Comparison of ENCODE assay signal across 8 cellular contexts in the genomic region with DNA sequence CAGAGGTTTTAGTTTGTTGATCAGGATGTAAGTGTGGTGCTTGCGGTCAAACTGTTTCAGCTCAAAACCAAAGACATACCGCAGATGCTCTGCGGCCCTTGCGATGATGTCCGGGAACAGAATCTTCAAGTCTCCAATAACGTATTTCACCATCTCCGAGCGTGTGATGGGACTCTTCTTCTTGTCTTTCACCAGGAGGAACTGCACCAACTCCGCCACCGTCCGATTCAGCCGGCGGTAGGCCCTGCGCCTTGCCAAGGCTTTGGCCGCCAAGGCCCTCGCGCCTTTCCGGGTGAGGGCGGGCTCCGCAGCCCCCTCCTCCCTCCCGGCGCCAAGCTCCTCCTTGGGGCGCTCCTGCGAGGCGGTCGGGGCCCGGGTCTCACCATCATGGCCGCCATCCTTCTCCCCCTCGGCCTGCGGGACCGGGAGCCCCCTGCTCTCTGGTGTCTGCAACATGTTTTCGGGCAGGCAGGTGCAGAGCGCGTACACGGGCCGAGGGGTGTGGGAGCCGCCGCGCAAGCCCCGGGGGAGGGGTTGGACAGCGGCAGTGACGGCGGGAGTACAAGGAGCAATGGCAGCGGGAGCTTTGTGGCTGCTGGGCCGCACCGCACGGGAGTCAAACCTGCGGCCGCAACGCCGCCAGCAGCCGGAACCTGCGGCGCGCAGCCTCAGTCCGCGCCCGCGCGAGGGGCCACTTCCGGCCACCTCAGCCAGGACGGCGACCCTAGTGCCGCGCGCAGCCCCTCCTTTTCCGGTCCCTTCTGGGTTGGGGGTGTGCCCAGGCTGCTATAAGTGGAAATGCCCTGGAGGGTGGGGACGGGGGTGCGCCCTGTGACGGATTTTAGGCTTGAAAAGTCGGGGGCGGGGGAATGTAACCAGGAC. TPM values are rescaled to one million over a fixed set of nuclear protein-coding genes. Genes with fewer than 3 reads are reported as not detected.
DNase-seq lines count a peak whose midpoint lies in the region; ATAC-seq and TF ChIP-seq lines count a peak whose summit lies in the region.

A gene with protein sequence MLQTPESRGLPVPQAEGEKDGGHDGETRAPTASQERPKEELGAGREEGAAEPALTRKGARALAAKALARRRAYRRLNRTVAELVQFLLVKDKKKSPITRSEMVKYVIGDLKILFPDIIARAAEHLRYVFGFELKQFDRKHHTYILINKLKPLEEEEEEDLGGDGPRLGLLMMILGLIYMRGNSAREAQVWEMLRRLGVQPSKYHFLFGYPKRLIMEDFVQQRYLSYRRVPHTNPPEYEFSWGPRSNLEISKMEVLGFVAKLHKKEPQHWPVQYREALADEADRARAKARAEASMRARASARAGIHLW (minus strand): TSS at position 699 of the 882 bp plus-strand sequence. CDS start 243 bp downstream, at position 456.

- peaks cover 21% of the 10 kb centered on the region for H3F3A ChIP-seq in PC-9 (ENCODE audit: insufficient read depth, low read depth)

- peaks cover 26% of the 10 kb centered on the region for H3K4me1 Mint-ChIP-seq in activated T-cell treated with anti-CD3 and anti-CD28 coated beads, Interleukin-2, amount 50 U/mL, for 4 hours (ENCODE audit: low read depth)

- H2AFZ ChIP-seq in PC-9: peak within 1 kb of the TSS; percentile 93

- POLR2A ChIA-PET in PC-9 (lab: Charles Lee; ENCODE audit: unreplicated experiment): interaction anchor here (0.6 to 1.0 kb wide), 4 partner anchors 13 to 150 kb away, joined by 3 to 10 read pairs (median 5); no protein-coding TSS in a partner anchor

- H3K4me3 Mint-ChIP-seq in activated T-cell treated with anti-CD3 and anti-CD28 coated beads, Interleukin-2, amount 50 U/mL, for 4 hours: peak within 1 kb of the TSS; percentile 90

- CTCF ChIA-PET in PC-9 (lab: Charles Lee): interaction anchor here (1.1 to 1.6 kb wide), 2 partner anchors 20 to 150 kb away, joined by 4 to 5 read pairs; a partner anchor contains a TSS

- ATAC-seq in GM21723 (IDR thresholded peaks at IDR 0.05; ENCODE audit: unreplicated experiment) (peak; percentile 85), esophagus mucosa (peak; percentile 88)
- peak; percentile 95 for ATAC-seq in activated T-cell treated with anti-CD3 and anti-CD28 coated beads, Interleukin-2, amount 50 U/mL, for 4 hours

- H3K4me1 ChIP-seq in PC-9 (replicated peaks; ENCODE audit: insufficient read depth) (peaks cover 20% of the 10 kb centered on the region), mucosa of stomach (ENCODE audit: control insufficient read depth, insufficient read depth, low read length) (peaks cover 12% of the 10 kb centered on the region)

- H3K9me3 Mint-ChIP-seq in activated T-cell treated with anti-CD3 and anti-CD28 coated beads, Interleukin-2, amount 50 U/mL, for 4 hours: no peaks in the 10 kb centered on the region

- TF ChIP-seq CTCF in PC-9 (conservative IDR thresholded peaks at IDR 0.05): no peak

- peak within 1 kb of the TSS; percentile 97 for H3K4me2 ChIP-seq in PC-9

- peaks cover 7% of the 10 kb centered on the region for H3K36me3 Mint-ChIP-seq in activated T-cell treated with anti-CD3 and anti-CD28 coated beads, Interleukin-2, amount 50 U/mL, for 4 hours (ENCODE audit: insufficient read depth)

- no peaks in the 10 kb centered on the region for H3K9me2 ChIP-seq in PC-9 (ENCODE audit: insufficient read depth)

- H3K36me3 ChIP-seq in PC-9 (ENCODE audit: low read depth): peaks cover 10% of the 10 kb centered on the region
- peaks cover 6% of the 10 kb centered on the region for H3K36me3 ChIP-seq in mucosa of stomach (ENCODE audit: control insufficient read depth, insufficient read depth, low read length)

- H3K27ac ChIP-seq in PC-9: peak within 1 kb of the TSS; percentile 79

- BruUV-seq in PC-9 (replicated peaks; lab: Mats Ljungman, UMichigan): TSS peak; percentile 62

- no peaks in the 10 kb centered on the region; the same call in 1 of the 2 replicates for H3K9me3 ChIP-seq in PC-9 (ENCODE audit: insufficient read depth, low read depth)
- no peaks in the 10 kb centered on the region for H3K9me3 ChIP-seq in mucosa of stomach (ENCODE audit: control insufficient read depth, low read length)

- DNase-seq in DMS153 (lab: John Stamatoyannopoulos, UW) (peak; percentile 75), KG1 (lab: John Stamatoyannopoulos, UW) (peak; percentile 82), PC-9 (peak; percentile 81 to 96)
- peak; percentile 43 for DNase-seq in activated T-cell treated with anti-CD3 and anti-CD28 coated beads, Interleukin-2, amount 50 U/mL, for 4 hours
- DNase-seq in stimulated activated CD8-positive, alpha-beta memory T cell treated with anti-CD3 and anti-CD28 coated beads, Interleukin-7, amount 100 ng/mL, for 24 hours (ENCODE audit: low read depth): peak; percentile 45

- intact Hi-C loops in PC-9 (cut with micrococcal nuclease; ENCODE audit: unreplicated experiment): loop anchor here (1.0 to 2.0 kb wide), 6 partner anchors 29 to 150 kb away; a partner anchor contains a TSS

- peaks cover 4% of the 10 kb centered on the region; the same call in 1 of the 2 replicates for H4K20me1 ChIP-seq in PC-9 (ENCODE audit: insufficient read depth)

- H3K27me3 Mint-ChIP-seq in activated T-cell treated with anti-CD3 and anti-CD28 coated beads, Interleukin-2, amount 50 U/mL, for 4 hours (ENCODE audit: low read depth): no peaks in the 10 kb centered on the region

- H3K27me3 ChIP-seq in PC-9 (ENCODE audit: insufficient read depth, low read depth): no peaks in the 10 kb centered on the region
- H3K27me3 ChIP-seq in mucosa of stomach (ENCODE audit: control insufficient read depth, insufficient read depth, low read length): no peaks in the 10 kb centered on the region

- peaks cover 33% of the 10 kb centered on the region for H3K79me2 ChIP-seq in PC-9 (ENCODE audit: low read depth)

- H3K4me3 ChIP-seq in PC-9 (peak within 1 kb of the TSS; percentile 91), mucosa of stomach (ENCODE audit: low read length) (peak within 1 kb of the TSS; percentile 34)

- H3K9ac ChIP-seq in mucosa of stomach (ENCODE audit: low read length): peak within 1 kb of the TSS; percentile 65

RNA-seq across cellular contexts. Expression of the gene that starts here (rescaled TPM):
- total RNA-seq in PC-9 (2021): 97.2 and 106 TPM in 2 replicates
- 10 to 100 TPM; 24.8 to 27.6 (median 25.7) TPM for total RNA-seq in activated T-cell treated with anti-CD3 and anti-CD28 coated beads, Interleukin-2, amount 50 U/mL, for 4 hours
- total RNA-seq in esophagus mucosa: 16.1 TPM

Comparison
In these comparisons a context has a peak if more than half of its experiments do, and no peak if none do; other contexts are left out.
1. Peak in every context shown above with its lines: DNase-seq, ATAC-seq, H3K4me3 ChIP-seq and H3K27ac ChIP-seq.